Comparison of ENCODE assay signal across 9 cellular contexts in the genomic region with DNA sequence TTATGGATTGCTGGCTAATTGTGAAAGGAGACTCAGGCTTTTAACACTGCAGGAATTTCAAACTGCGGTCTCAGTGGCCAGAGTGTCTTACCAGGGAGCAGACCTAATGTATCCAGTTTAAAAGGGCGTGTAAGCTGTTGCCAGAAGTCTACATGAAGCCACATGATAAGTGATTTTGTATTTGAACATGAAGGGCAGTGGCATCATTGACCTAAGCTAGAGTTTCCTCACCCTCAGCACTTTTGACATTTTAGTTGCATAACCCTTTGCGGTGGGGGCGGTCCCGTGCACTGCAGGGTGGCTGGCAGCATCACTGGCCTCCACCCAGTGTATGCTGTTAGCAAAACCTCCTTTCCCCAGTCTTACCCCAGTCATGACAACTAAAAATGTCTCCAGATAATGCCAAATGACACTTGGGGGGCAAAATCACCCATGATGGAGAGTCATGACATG. TPM values are rescaled to one million over a fixed set of nuclear protein-coding genes. Genes with fewer than 3 reads are reported as not detected.
DNase-seq lines count a peak whose midpoint lies in the region; ATAC-seq, FAIRE-seq and TF ChIP-seq lines count a peak whose summit lies in the region.
"Had no signal": no experiment of that assay in that cellular context is flagged by ENCODE, and none has a peak within 500 bp of the region (broad histone marks: within the 10 kb centered on the region; RNA-seq: fewer than 3 reads in every experiment).

No MANE protein-coding gene starts in this region.

- no peak for FAIRE-seq in kidney (lab: Jason Lieb, UNC)

- DNase-seq in T-helper 9 cell (peak; percentile 49), fibroblast of the conjunctiva (ENCODE audit: low read depth) (peak; percentile 22), glutamatergic neuron (no peak), kidney (no peak), WERI-Rb-1 (no peak)
- no peak for DNase-seq in stimulated activated effector memory CD8-positive, alpha-beta T cell treated with anti-CD3 and anti-CD28 coated beads, Interleukin-12 subunit alpha, Interleukin-12 subunit beta, amount 100 ng/mL, for 72 hours (ENCODE audit: low spot score in 2 of 2)

- no peaks in the 10 kb centered on the region for H3K27me3 ChIP-seq in WERI-Rb-1 (ENCODE audit: insufficient read depth, low read depth, severe bottlenecking)

- H3K4me1 ChIP-seq in kidney (ENCODE audit: control insufficient read depth in 1 of 2, insufficient read depth in 1 of 2, low read depth in 1 of 2, low read length in 2 of 2): peaks cover 4 to 7% of the 10 kb centered on the region in 2 donors

- H3K27ac Mint-ChIP-seq in stimulated activated effector memory CD8-positive, alpha-beta T cell treated with anti-CD3 and anti-CD28 coated beads, Interleukin-12 subunit alpha, Interleukin-12 subunit beta, amount 100 ng/mL, for 72 hours: no peak overlapping the region
- H3K27ac Mint-ChIP-seq in glutamatergic neuron (ENCODE audit: unreplicated experiment): no peak overlapping the region

- intact Hi-C loops in kidney (cut with DNase I): no loop called here

- no peak for TF ChIP-seq CTCF in glutamatergic neuron (IDR thresholded peaks at IDR 0.05; ENCODE audit: partially characterized antibody, unreplicated experiment)
- no peak for TF ChIP-seq CTCF in kidney (IDR thresholded peaks at IDR 0.05; ENCODE audit: borderline replicate concordance, extremely low read depth, insufficient read depth)
- no peak for TF ChIP-seq CTCF in WERI-Rb-1 (IDR thresholded peaks at IDR 0.05; ENCODE audit: low read depth, low read length)

- no peaks in the 10 kb centered on the region for H3K9me3 Mint-ChIP-seq in stimulated activated effector memory CD8-positive, alpha-beta T cell treated with anti-CD3 and anti-CD28 coated beads, Interleukin-12 subunit alpha, Interleukin-12 subunit beta, amount 100 ng/mL, for 72 hours
- H3K9me3 Mint-ChIP-seq in glutamatergic neuron (ENCODE audit: unreplicated experiment): no peaks in the 10 kb centered on the region

- H3K27ac ChIP-seq in kidney (ENCODE audit: low read depth in 2 of 2, low read length in 2 of 2) (peak overlapping the region in 1 of 2 donors; percentile 26), WERI-Rb-1 (no peak overlapping the region)

- H3K9ac ChIP-seq in kidney (ENCODE audit: low read length in 2 of 2): no peak overlapping the region

- no peaks in the 10 kb centered on the region for H3K27me3 Mint-ChIP-seq in glutamatergic neuron (ENCODE audit: unreplicated experiment)

- no peak overlapping the region for H3K4me3 ChIP-seq in kidney (ENCODE audit: low read length in 2 of 2)
- no peak overlapping the region for H3K4me3 ChIP-seq in WERI-Rb-1 (ENCODE audit: low read depth, low read length)

- no peaks in the 10 kb centered on the region for H3K9me3 ChIP-seq in kidney (ENCODE audit: control insufficient read depth in 1 of 2, low read length in 2 of 2)
- no peaks in the 10 kb centered on the region for H3K9me3 ChIP-seq in WERI-Rb-1 (ENCODE audit: severe bottlenecking)

- peaks cover 47% of the 10 kb centered on the region for H3K36me3 Mint-ChIP-seq in stimulated activated effector memory CD8-positive, alpha-beta T cell treated with anti-CD3 and anti-CD28 coated beads, Interleukin-12 subunit alpha, Interleukin-12 subunit beta, amount 100 ng/mL, for 72 hours
- no peaks in the 10 kb centered on the region for H3K36me3 Mint-ChIP-seq in glutamatergic neuron (ENCODE audit: unreplicated experiment)

- no peak overlapping the region for H3K4me3 Mint-ChIP-seq in stimulated activated effector memory CD8-positive, alpha-beta T cell treated with anti-CD3 and anti-CD28 coated beads, Interleukin-12 subunit alpha, Interleukin-12 subunit beta, amount 100 ng/mL, for 72 hours
- H3K4me3 Mint-ChIP-seq in glutamatergic neuron (ENCODE audit: unreplicated experiment): no peak overlapping the region

- H3K36me3 ChIP-seq in kidney (ENCODE audit: control insufficient read depth in 1 of 2, insufficient read depth in 2 of 2, low read length in 2 of 2) (no peaks in the 10 kb centered on the region), WERI-Rb-1 (peaks cover 14% of the 10 kb centered on the region)

- ATAC-seq in GM19025 (IDR thresholded peaks at IDR 0.05; ENCODE audit: low read depth, unreplicated experiment) (peak; percentile 72), HG03045 (IDR thresholded peaks at IDR 0.05; ENCODE audit: unreplicated experiment) (peak; percentile 72)
- peak; percentile 79 for ATAC-seq in stimulated activated effector memory CD8-positive, alpha-beta T cell treated with anti-CD3 and anti-CD28 coated beads, Interleukin-12 subunit alpha, Interleukin-12 subunit beta, amount 100 ng/mL, for 72 hours

- H3K4me1 Mint-ChIP-seq in stimulated activated effector memory CD8-positive, alpha-beta T cell treated with anti-CD3 and anti-CD28 coated beads, Interleukin-12 subunit alpha, Interleukin-12 subunit beta, amount 100 ng/mL, for 72 hours: peaks cover 91% of the 10 kb centered on the region
- H3K4me1 Mint-ChIP-seq in glutamatergic neuron (ENCODE audit: low read depth, unreplicated experiment): no peaks in the 10 kb centered on the region

RNA-seq across cellular contexts. Expression of a gene that starts 23.7 kb away (rescaled TPM):
- total RNA-seq in glutamatergic neuron (ENCODE audit: unreplicated experiment): not detected
- 0.88 TPM for total RNA-seq in kidney
- polyA plus RNA-seq in kidney (ENCODE audit: insufficient read depth, low read depth, low replicate concordance): not detected
- total RNA-seq: NCI-H460 had no signal

RNA-seq across cellular contexts. Expression of a gene that starts 25.4 kb away (rescaled TPM):
- total RNA-seq in glutamatergic neuron (ENCODE audit: unreplicated experiment) (not detected), kidney (11.8 TPM)
- 1.7 TPM for polyA plus RNA-seq in kidney (ENCODE audit: insufficient read depth, low read depth, low replicate concordance)

Comparison
In these comparisons a context has a peak if more than half of its experiments do, and no peak if none do; other contexts are left out.
1. DNase-seq: peak in T-helper 9 cell (single experiment) and fibroblast of the conjunctiva (single experiment); none in stimulated activated effector memory CD8-positive, alpha-beta T cell treated with anti-CD3 and anti-CD28 coated beads, Interleukin-12 subunit alpha, Interleukin-12 subunit beta, amount 100 ng/mL, for 72 hours (0 of 2), glutamatergic neuron (single experiment), kidney (single experiment) and WERI-Rb-1 (single experiment).
2. RNA of a gene that starts 25.4 kb away (total RNA-seq): 11.8 TPM in kidney (single experiment); not detected in glutamatergic neuron (single experiment); every median in the first group is over 10 times any median in the second.
3. Peak in every context shown above with its lines, with median percentiles within 50 percentile points of each other: ATAC-seq.